ENCODE assay signal across 8 cellular contexts in genomic region chr6:117484052-117484646, GRCh38. TPM values are rescaled to one million over a fixed set of nuclear protein-coding genes. Genes with fewer than 3 reads are reported as not detected.
A peak's percentile ranks its signal among the peaks of the same experiment; 100 is the strongest.
DNase-seq lines count a peak whose midpoint lies in the region; ATAC-seq and TF ChIP-seq lines count a peak whose summit lies in the region.

No MANE protein-coding gene starts in this region.

- CTCF ChIA-PET in MCF 10A (lab: Yijun Ruan, JAX) = interaction anchor here (0.6 to 4.6 kb wide), 12 partner anchors 13 to 295 kb away, joined by 3 to 23 read pairs (median 4); partner anchors contain the start of gene ROS1

- TF ChIP-seq CTCF in right atrium auricular region (IDR thresholded peaks at IDR 0.05) = no peak
- TF ChIP-seq CTCF in MCF 10A (IDR thresholded peaks at IDR 0.05; ENCODE audit: unreplicated experiment) = no peak

- H3K36me3 Mint-ChIP-seq in MCF 10A (ENCODE audit: insufficient read depth, unreplicated experiment) = peaks cover 6% of the 10 kb centered on the region

- intact Hi-C loops in Right ventricle myocardium inferior (cut with DNase I) (loop anchor here (5.0 kb wide), 1 partner anchor 63 kb away; no protein-coding TSS in a partner anchor), MCF 10A (cut with micrococcal nuclease) (loop anchor here (5.0 kb wide), 1 partner anchor 58 kb away; no protein-coding TSS in a partner anchor)

- peaks cover 17% of the 10 kb centered on the region for H3K4me1 Mint-ChIP-seq in MCF 10A (ENCODE audit: insufficient read depth, unreplicated experiment)

- H3K36me3 ChIP-seq in right atrium auricular region (no peaks in the 10 kb centered on the region), mucosa of stomach (ENCODE audit: control insufficient read depth, insufficient read depth, low read length) (no peaks in the 10 kb centered on the region)

- H3K27me3 ChIP-seq in right atrium auricular region (no peaks in the 10 kb centered on the region), mucosa of stomach (ENCODE audit: control insufficient read depth, insufficient read depth, low read length) (no peaks in the 10 kb centered on the region)

- H3K9me3 ChIP-seq in right atrium auricular region (no peaks in the 10 kb centered on the region), mucosa of stomach (ENCODE audit: control insufficient read depth, low read length) (no peaks in the 10 kb centered on the region)

- peak overlapping the region; percentile 92 for H3K4me3 Mint-ChIP-seq in MCF 10A (ENCODE audit: unreplicated experiment)

- no peak for DNase-seq in right atrium auricular region (ENCODE audit: low spot score)
- DNase-seq in Right ventricle myocardium inferior (ENCODE audit: missing footprints) = no peak
- no peak for DNase-seq in MCF 10A (ENCODE audit: unreplicated experiment)
- DNase-seq in COR-L47 (lab: John Stamatoyannopoulos, UW) = no peak
- no peak for DNase-seq in cortex of kidney (lab: John Stamatoyannopoulos, UW)
- DNase-seq in NCI-H1048 (lab: John Stamatoyannopoulos, UW) = no peak

- H3K4me1 ChIP-seq in right atrium auricular region (peaks cover 0 to 22% of the 10 kb centered on the region in 2 donors), mucosa of stomach (ENCODE audit: control insufficient read depth, insufficient read depth, low read length) (peaks cover 27% of the 10 kb centered on the region)

- H3K9me3 Mint-ChIP-seq in MCF 10A (ENCODE audit: unreplicated experiment) = no peaks in the 10 kb centered on the region

- H3K9ac ChIP-seq in mucosa of stomach (ENCODE audit: low read length) = peak overlapping the region; percentile 90

- H3K27ac ChIP-seq in right atrium auricular region = peak overlapping the region; percentile 85 to 88

- peak overlapping the region; percentile 82 for H3K27ac Mint-ChIP-seq in MCF 10A (ENCODE audit: low read depth, unreplicated experiment)

- H3K4me3 ChIP-seq in right atrium auricular region (peak overlapping the region; percentile 77 to 80), mucosa of stomach (ENCODE audit: low read length) (peak overlapping the region; percentile 68)

- TSS peak; percentile 28 for BruUV-seq in MCF 10A (replicated peaks; lab: Mats Ljungman, UMichigan)

- no peaks in the 10 kb centered on the region for H3K27me3 Mint-ChIP-seq in MCF 10A (ENCODE audit: insufficient read depth, unreplicated experiment)

- POLR2A ChIA-PET in MCF 10A (lab: Yijun Ruan, JAX) = interaction anchor here (0.7 to 8.3 kb wide), 18 partner anchors 11 to 239 kb away, joined by 3 to 165 read pairs (median 5); partner anchors contain the start of genes GOPC and ROS1

- ATAC-seq in Right ventricle myocardium inferior = no peak
- no peak for ATAC-seq in GM18861 (IDR thresholded peaks at IDR 0.05; ENCODE audit: unreplicated experiment)

RNA-seq across cellular contexts. Expression of gene DCBLD1, which starts 1.7 kb away (rescaled TPM):
- total RNA-seq in right atrium auricular region (1 to 10 TPM; 6.3 to 7.1 TPM), Right ventricle myocardium inferior (6.1 TPM), MCF 10A (2022) (25.4 and 26.8 TPM in 2 replicates)

RNA-seq across cellular contexts. Expression of gene ROS1, which starts 58.4 kb away (rescaled TPM):
- total RNA-seq in right atrium auricular region (not detected), Right ventricle myocardium inferior (0.08 TPM), MCF 10A (2022) (63.0 and 69.6 TPM in 2 replicates)

Comparison
In these comparisons a context has a peak if more than half of its experiments do, and no peak if none do; other contexts are left out.
1. RNA of gene ROS1, which starts 58.4 kb away (total RNA-seq): 63.0 to 69.6 TPM in MCF 10A; 0.08 TPM in Right ventricle myocardium inferior (single experiment) and not detected in right atrium auricular region; every median in the first group is over 10 times any median in the second.